Comparison of ENCODE assay signal across 17 cellular contexts in the genomic region with DNA sequence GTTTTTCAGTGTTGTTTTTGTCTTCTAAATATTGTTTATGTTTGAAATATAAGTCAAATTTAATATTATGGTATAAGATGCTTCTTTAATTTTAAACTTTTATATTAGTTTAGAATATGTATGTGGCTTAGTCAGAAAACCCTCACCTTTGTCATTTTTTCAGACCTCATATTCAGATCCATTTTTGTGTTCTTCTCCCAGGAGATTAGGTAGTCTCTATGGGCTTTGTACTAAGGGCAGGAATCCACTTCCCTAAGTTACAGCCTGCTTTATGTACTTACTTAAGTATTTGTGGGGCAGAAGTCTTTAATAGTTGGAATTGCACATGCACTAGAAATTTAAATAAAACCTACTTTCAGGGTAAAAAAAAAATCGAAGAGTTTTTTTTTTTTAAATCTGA.
DNase-seq lines count a peak whose midpoint lies in the region; ATAC-seq and TF ChIP-seq lines count a peak whose summit lies in the region.
"Had no signal": no experiment of that assay in that cellular context is flagged by ENCODE, and none has a peak within 500 bp of the region (broad histone marks: within the 10 kb centered on the region; RNA-seq: fewer than 3 reads in every experiment).

No MANE protein-coding gene starts in this region.

- H3K27me3 Mint-ChIP-seq in GM23338 (ENCODE audit: insufficient read depth, low read depth, poor library complexity): no peaks in the 10 kb centered on the region

- H3K4me3 Mint-ChIP-seq in GM23338: no peak overlapping the region
- H3K4me3 Mint-ChIP-seq: HFFc6 had no signal

- TF ChIP-seq POLR2A in uterus (IDR thresholded peaks at IDR 0.05): no peak

- no peak overlapping the region for H3K4me3 ChIP-seq in GM23338
- no peak overlapping the region for H3K4me3 ChIP-seq in adipocyte (ENCODE audit: low read length)
- H3K4me3 ChIP-seq in hepatocyte: no peak overlapping the region
- peak overlapping the region; percentile 28 for H3K4me3 ChIP-seq in smooth muscle cell
- no peak overlapping the region for H3K4me3 ChIP-seq in uterus
- H3K4me3 ChIP-seq: GM12878 had no signal

- peaks cover 28% of the 10 kb centered on the region; the same call in 1 of the 2 replicates for H3K4me1 ChIP-seq in GM23338 (ENCODE audit: insufficient read depth)
- peaks cover 15% of the 10 kb centered on the region for H3K4me1 ChIP-seq in adipocyte (ENCODE audit: control insufficient read depth, insufficient read depth, low read length)
- H3K4me1 ChIP-seq in hepatocyte (ENCODE audit: insufficient read depth): peaks cover 21% of the 10 kb centered on the region
- peaks cover 43% of the 10 kb centered on the region for H3K4me1 ChIP-seq in smooth muscle cell (ENCODE audit: low read depth)
- no peaks in the 10 kb centered on the region for H3K4me1 ChIP-seq in uterus

- H3K9me3 Mint-ChIP-seq in GM23338: no peaks in the 10 kb centered on the region
- H3K9me3 Mint-ChIP-seq: HFFc6 had no signal

- H3K27me3 ChIP-seq in GM23338 (ENCODE audit: insufficient read depth): no peaks in the 10 kb centered on the region
- H3K27me3 ChIP-seq in adipocyte (replicated peaks; ENCODE audit: control insufficient read depth, insufficient read depth, low read length): no peaks in the 10 kb centered on the region
- no peaks in the 10 kb centered on the region for H3K27me3 ChIP-seq in hepatocyte
- H3K27me3 ChIP-seq in smooth muscle cell (ENCODE audit: low read depth): no peaks in the 10 kb centered on the region
- H3K27me3 ChIP-seq in uterus: no peaks in the 10 kb centered on the region

- H3K27ac ChIP-seq in GM23338 (ENCODE audit: low read depth) (no peak overlapping the region), hepatocyte (peak overlapping the region; percentile 7), smooth muscle cell (ENCODE audit: low read depth) (peak overlapping the region; percentile 84), uterus (no peak overlapping the region)

- no peaks in the 10 kb centered on the region for H3K36me3 Mint-ChIP-seq in GM23338 (ENCODE audit: low read depth)

- H3F3A ChIP-seq in GM23338 (replicated peaks; ENCODE audit: low read depth) (no peaks in the 10 kb centered on the region), smooth muscle cell (ENCODE audit: low read depth) (peaks cover 12% of the 10 kb centered on the region)

- no peak for ATAC-seq in GM23338
- ATAC-seq: GM12878 had no signal

- no peaks in the 10 kb centered on the region; the same call in 1 of the 2 replicates for H3K79me2 ChIP-seq in GM23338 (replicated peaks; ENCODE audit: insufficient read depth)
- peaks cover 3% of the 10 kb centered on the region for H3K79me2 ChIP-seq in hepatocyte
- peaks cover 97% of the 10 kb centered on the region for H3K79me2 ChIP-seq in smooth muscle cell (ENCODE audit: low read depth)

- H2AFZ ChIP-seq in GM23338 (no peak overlapping the region), hepatocyte (no peak overlapping the region), smooth muscle cell (ENCODE audit: low read depth) (no peak overlapping the region)

- DNase-seq in GM23338 (ENCODE audit: low spot score) (no peak), adipocyte (ENCODE audit: low read depth) (peak; percentile 11), hepatocyte (ENCODE audit: low spot score) (no peak), smooth muscle cell (lab: John Stamatoyannopoulos, UW; ENCODE audit: unreplicated experiment) (no peak), uterus (no peak), NAMALWA (ENCODE audit: low spot score) (no peak), dedifferentiated amniotic fluid mesenchymal stem cell (ENCODE audit: extremely low spot score) (no peak)
- DNase-seq: C1 segment of cervical spinal cord; GDM1; Karpas-422; NCI-H187 treated with DMSO at 0.1 percent for 48 hours; NCI-H2171; NCI-H446; NK-92 treated with Interleukin-12 subunit alpha and Interleukin-12 subunit beta, amount 100 ng/mL, for 24 hours; SHP77 treated with DMSO at 0.1 percent for 48 hours had no signal

- H4K20me1 ChIP-seq in GM23338 (replicated peaks; ENCODE audit: insufficient read depth) (no peaks in the 10 kb centered on the region), hepatocyte (ENCODE audit: insufficient read depth, poor library complexity, severe bottlenecking) (no peaks in the 10 kb centered on the region), smooth muscle cell (ENCODE audit: low read depth) (no peaks in the 10 kb centered on the region)

- 65% methylated on average over 1 of the region's 1 CpG for WGBS in hepatocyte (ENCODE audit: low lambda C conversion rate, missing lambda C conversion rate)
- 69% methylated on average over 1 of the region's 1 CpG for WGBS in smooth muscle cell (ENCODE audit: low lambda C conversion rate)

- no peaks in the 10 kb centered on the region for H3K9me3 ChIP-seq in adipocyte (ENCODE audit: control insufficient read depth, low read length)
- H3K9me3 ChIP-seq in hepatocyte (ENCODE audit: low read depth): no peaks in the 10 kb centered on the region
- no peaks in the 10 kb centered on the region for H3K9me3 ChIP-seq in smooth muscle cell (replicated peaks; ENCODE audit: low read depth)
- H3K9me3 ChIP-seq in uterus: no peaks in the 10 kb centered on the region

- intact Hi-C loops in uterus (cut with DNase I; ENCODE audit: low total_unique reads): no loop called here

- TF ChIP-seq CTCF in GM23338 (conservative IDR thresholded peaks at IDR 0.05; ENCODE audit: low read depth in 2 of 2): no peak
- TF ChIP-seq CTCF in hepatocyte (IDR thresholded peaks at IDR 0.05; ENCODE audit: poor library complexity): no peak
- TF ChIP-seq CTCF in smooth muscle cell (IDR thresholded peaks at IDR 0.05; ENCODE audit: borderline replicate concordance, insufficient read depth, poor library complexity, severe bottlenecking): no peak
- no peak for TF ChIP-seq CTCF in uterus (IDR thresholded peaks at IDR 0.05)

- H3K36me3 ChIP-seq in GM23338 (ENCODE audit: insufficient read depth) (no peaks in the 10 kb centered on the region), adipocyte (ENCODE audit: control insufficient read depth, insufficient read depth, low read length, severe bottlenecking) (no peaks in the 10 kb centered on the region), hepatocyte (replicated peaks; ENCODE audit: insufficient read depth, low read depth) (no peaks in the 10 kb centered on the region), smooth muscle cell (ENCODE audit: low read depth) (no peaks in the 10 kb centered on the region), uterus (no peaks in the 10 kb centered on the region)

- H3K4me1 Mint-ChIP-seq in GM23338: peaks cover 36% of the 10 kb centered on the region

- H3K4me2 ChIP-seq in GM23338 (no peak overlapping the region), hepatocyte (peak overlapping the region; percentile 32), smooth muscle cell (peak overlapping the region; percentile 75)

- H3K9me2 ChIP-seq in GM23338 (ENCODE audit: insufficient read depth): no peaks in the 10 kb centered on the region
- no peaks in the 10 kb centered on the region for H3K9me2 ChIP-seq in hepatocyte (replicated peaks; ENCODE audit: insufficient read depth)

- peak overlapping the region; percentile 72 for H3K27ac Mint-ChIP-seq in GM23338
- H3K27ac Mint-ChIP-seq: HFFc6 had no signal

- H3K9ac ChIP-seq in adipocyte (ENCODE audit: low read length) (no peak overlapping the region), smooth muscle cell (ENCODE audit: low read depth) (peak overlapping the region; percentile 18)

TF ChIP-seq in GM23338, 12 proteins besides CTCF, POLR2A, EP300 and RAD21 (continues in another document):
- TF ChIP-seq REST (IDR thresholded peaks at IDR 0.05; ENCODE audit: unreplicated experiment): no peak
- TF ChIP-seq EZH2 (IDR thresholded peaks at IDR 0.05; ENCODE audit: low read depth, unreplicated experiment): no peak
- no peak for TF ChIP-seq STAT1 (IDR thresholded peaks at IDR 0.05; ENCODE audit: unreplicated experiment)
- no peak for TF ChIP-seq CREB1 (CRISPR knock-in tag; IDR thresholded peaks at IDR 0.05; ENCODE audit: low read depth)
- no peak for TF ChIP-seq NANOG (IDR thresholded peaks at IDR 0.05; ENCODE audit: borderline replicate concordance)
- TF ChIP-seq ZNF331 (CRISPR knock-in tag; IDR thresholded peaks at IDR 0.05; ENCODE audit: low read depth): no peak

Comparison
In these comparisons a context has a peak if more than half of its experiments do, and no peak if none do; other contexts are left out.
1. H3K27ac ChIP-seq: peak in hepatocyte (single experiment) and smooth muscle cell (single experiment); none in GM23338 (single experiment) and uterus (0 of 2).